In genomic region chr1:162056043-162056442, GRCh38 we compare ENCODE assay signal across 1 cellular context.
TF ChIP-seq lines count a peak whose summit lies in the region.

No MANE protein-coding gene starts in this region.

TF ChIP-seq in HepG2, 621 proteins besides CTCF, POLR2A, EP300 and RAD21 (continues in another document):
- TF ChIP-seq SRY (CRISPR knock-in tag; IDR thresholded peaks at IDR 0.05) (no peak), HMG20B (CRISPR knock-in tag; conservative IDR thresholded peaks at IDR 0.05) (no peak), THRA (CRISPR knock-in tag; IDR thresholded peaks at IDR 0.05; ENCODE audit: borderline replicate concordance) (0 out of 2 replicates have a peak, but pooled peaks have one; percentile 21), GTF3A (CRISPR knock-in tag; conservative IDR thresholded peaks at IDR 0.05) (no peak), ZNF180 (CRISPR knock-in tag; IDR thresholded peaks at IDR 0.05; ENCODE audit: borderline replicate concordance, low read depth) (no peak), ZMYM4 (CRISPR knock-in tag; IDR thresholded peaks at IDR 0.05) (peak; percentile 61; the same call in 1 of the 2 replicates), SMC3 (IDR thresholded peaks at IDR 0.05; ENCODE audit: low read length) (peak; percentile 88), ZSCAN22 (CRISPR knock-in tag; IDR thresholded peaks at IDR 0.05) (no peak), RBM39 (IDR thresholded peaks at IDR 0.05; ENCODE audit: low read depth, low read length, poor library complexity, severe bottlenecking) (no peak), ZNF580 (CRISPR knock-in tag; IDR thresholded peaks at IDR 0.05; ENCODE audit: borderline replicate concordance, low read depth) (peak; percentile 31; the same call in 1 of the 2 replicates), ARID2 (CRISPR knock-in tag; IDR thresholded peaks at IDR 0.05; ENCODE audit: borderline replicate concordance) (no peak), BRCA1 (CRISPR knock-in tag; IDR thresholded peaks at IDR 0.05) (no peak), REXO4 (CRISPR knock-in tag; IDR thresholded peaks at IDR 0.05; ENCODE audit: borderline replicate concordance) (no peak), ZNF577 (CRISPR knock-in tag; IDR thresholded peaks at IDR 0.05; ENCODE audit: borderline replicate concordance, low read depth) (no peak), XRCC5 (optimal IDR thresholded peaks at IDR 0.05; ENCODE audit: low read length) (peak; percentile 39), HDAC1 (CRISPR knock-in tag; IDR thresholded peaks at IDR 0.05) (no peak), RARA (CRISPR knock-in tag; IDR thresholded peaks at IDR 0.05) (no peak), YY1 (IDR thresholded peaks at IDR 0.05; ENCODE audit: insufficient read depth, insufficient replicate concordance, low read depth, low read length) (peak; percentile 64), KDM5B (CRISPR knock-in tag; IDR thresholded peaks at IDR 0.05; ENCODE audit: borderline replicate concordance) (peak; percentile 32; the same call in 1 of the 2 replicates), ZNF747 (CRISPR knock-in tag; IDR thresholded peaks at IDR 0.05; ENCODE audit: borderline replicate concordance) (no peak), SALL1 (CRISPR knock-in tag; IDR thresholded peaks at IDR 0.05) (peak; percentile 39; the same call in 1 of the 2 replicates), ZNF331 (CRISPR knock-in tag; IDR thresholded peaks at IDR 0.05) (peak; percentile 65; the same call in 1 of the 2 replicates), ZNF709 (CRISPR knock-in tag; IDR thresholded peaks at IDR 0.05) (no peak), SOX6 (IDR thresholded peaks at IDR 0.05) (no peak), SOX6 (CRISPR knock-in tag; IDR thresholded peaks at IDR 0.05) (peak; percentile 16; the same call in 1 of the 2 replicates), SPEN (CRISPR knock-in tag; IDR thresholded peaks at IDR 0.05; ENCODE audit: low read depth) (peak; percentile 35; the same call in 1 of the 2 replicates), KMT2A (CRISPR knock-in tag; IDR thresholded peaks at IDR 0.05) (0 out of 2 replicates have a peak, but pooled peaks have one; percentile 22), ZNF674 (CRISPR knock-in tag; IDR thresholded peaks at IDR 0.05; ENCODE audit: low read depth) (no peak), CBX5 (CRISPR knock-in tag; IDR thresholded peaks at IDR 0.05; ENCODE audit: borderline replicate concordance) (0 out of 2 replicates have a peak, but pooled peaks have one; percentile 37), STAT5B (CRISPR knock-in tag; IDR thresholded peaks at IDR 0.05) (no peak), KDM2A (CRISPR knock-in tag; IDR thresholded peaks at IDR 0.05; ENCODE audit: borderline replicate concordance, low read depth) (peak; percentile 27; the same call in 1 of the 2 replicates), ZNF253 (CRISPR knock-in tag; IDR thresholded peaks at IDR 0.05; ENCODE audit: borderline replicate concordance) (no peak), ZNF343 (CRISPR knock-in tag; IDR thresholded peaks at IDR 0.05) (no peak), MIXL1 (CRISPR knock-in tag; IDR thresholded peaks at IDR 0.05) (0 out of 2 replicates have a peak, but pooled peaks have one; percentile 45), KDM5A (IDR thresholded peaks at IDR 0.05; ENCODE audit: borderline replicate concordance, low read length) (no peak), FOSL2 (CRISPR knock-in tag; IDR thresholded peaks at IDR 0.05) (peak; percentile 47), ZMAT3 (CRISPR knock-in tag; conservative IDR thresholded peaks at IDR 0.05) (no peak), KLF13 (CRISPR knock-in tag; IDR thresholded peaks at IDR 0.05) (no peak), PATZ1 (CRISPR knock-in tag; IDR thresholded peaks at IDR 0.05) (peak; percentile 35; the same call in 1 of the 2 replicates)
- TF ChIP-seq, protein P1, sequence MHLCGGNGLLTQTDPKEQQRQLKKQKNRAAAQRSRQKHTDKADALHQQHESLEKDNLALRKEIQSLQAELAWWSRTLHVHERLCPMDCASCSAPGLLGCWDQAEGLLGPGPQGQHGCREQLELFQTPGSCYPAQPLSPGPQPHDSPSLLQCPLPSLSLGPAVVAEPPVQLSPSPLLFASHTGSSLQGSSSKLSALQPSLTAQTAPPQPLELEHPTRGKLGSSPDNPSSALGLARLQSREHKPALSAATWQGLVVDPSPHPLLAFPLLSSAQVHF (CRISPR knock-in tag; IDR thresholded peaks at IDR 0.05) = no peak
- TF ChIP-seq, protein P2, sequence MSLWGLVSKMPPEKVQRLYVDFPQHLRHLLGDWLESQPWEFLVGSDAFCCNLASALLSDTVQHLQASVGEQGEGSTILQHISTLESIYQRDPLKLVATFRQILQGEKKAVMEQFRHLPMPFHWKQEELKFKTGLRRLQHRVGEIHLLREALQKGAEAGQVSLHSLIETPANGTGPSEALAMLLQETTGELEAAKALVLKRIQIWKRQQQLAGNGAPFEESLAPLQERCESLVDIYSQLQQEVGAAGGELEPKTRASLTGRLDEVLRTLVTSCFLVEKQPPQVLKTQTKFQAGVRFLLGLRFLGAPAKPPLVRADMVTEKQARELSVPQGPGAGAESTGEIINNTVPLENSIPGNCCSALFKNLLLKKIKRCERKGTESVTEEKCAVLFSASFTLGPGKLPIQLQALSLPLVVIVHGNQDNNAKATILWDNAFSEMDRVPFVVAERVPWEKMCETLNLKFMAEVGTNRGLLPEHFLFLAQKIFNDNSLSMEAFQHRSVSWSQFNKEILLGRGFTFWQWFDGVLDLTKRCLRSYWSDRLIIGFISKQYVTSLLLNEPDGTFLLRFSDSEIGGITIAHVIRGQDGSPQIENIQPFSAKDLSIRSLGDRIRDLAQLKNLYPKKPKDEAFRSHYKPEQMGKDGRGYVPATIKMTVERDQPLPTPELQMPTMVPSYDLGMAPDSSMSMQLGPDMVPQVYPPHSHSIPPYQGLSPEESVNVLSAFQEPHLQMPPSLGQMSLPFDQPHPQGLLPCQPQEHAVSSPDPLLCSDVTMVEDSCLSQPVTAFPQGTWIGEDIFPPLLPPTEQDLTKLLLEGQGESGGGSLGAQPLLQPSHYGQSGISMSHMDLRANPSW (CRISPR knock-in tag; IDR thresholded peaks at IDR 0.05; ENCODE audit: borderline replicate concordance) = peak; percentile 46; the same call in 1 of the 2 replicates
- TF ChIP-seq, protein P3, sequence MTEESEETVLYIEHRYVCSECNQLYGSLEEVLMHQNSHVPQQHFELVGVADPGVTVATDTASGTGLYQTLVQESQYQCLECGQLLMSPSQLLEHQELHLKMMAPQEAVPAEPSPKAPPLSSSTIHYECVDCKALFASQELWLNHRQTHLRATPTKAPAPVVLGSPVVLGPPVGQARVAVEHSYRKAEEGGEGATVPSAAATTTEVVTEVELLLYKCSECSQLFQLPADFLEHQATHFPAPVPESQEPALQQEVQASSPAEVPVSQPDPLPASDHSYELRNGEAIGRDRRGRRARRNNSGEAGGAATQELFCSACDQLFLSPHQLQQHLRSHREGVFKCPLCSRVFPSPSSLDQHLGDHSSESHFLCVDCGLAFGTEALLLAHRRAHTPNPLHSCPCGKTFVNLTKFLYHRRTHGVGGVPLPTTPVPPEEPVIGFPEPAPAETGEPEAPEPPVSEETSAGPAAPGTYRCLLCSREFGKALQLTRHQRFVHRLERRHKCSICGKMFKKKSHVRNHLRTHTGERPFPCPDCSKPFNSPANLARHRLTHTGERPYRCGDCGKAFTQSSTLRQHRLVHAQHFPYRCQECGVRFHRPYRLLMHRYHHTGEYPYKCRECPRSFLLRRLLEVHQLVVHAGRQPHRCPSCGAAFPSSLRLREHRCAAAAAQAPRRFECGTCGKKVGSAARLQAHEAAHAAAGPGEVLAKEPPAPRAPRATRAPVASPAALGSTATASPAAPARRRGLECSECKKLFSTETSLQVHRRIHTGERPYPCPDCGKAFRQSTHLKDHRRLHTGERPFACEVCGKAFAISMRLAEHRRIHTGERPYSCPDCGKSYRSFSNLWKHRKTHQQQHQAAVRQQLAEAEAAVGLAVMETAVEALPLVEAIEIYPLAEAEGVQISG (CRISPR knock-in tag; IDR thresholded peaks at IDR 0.05) = 0 out of 2 replicates have a peak, but pooled peaks have one; percentile 32
- TF ChIP-seq, protein P4, sequence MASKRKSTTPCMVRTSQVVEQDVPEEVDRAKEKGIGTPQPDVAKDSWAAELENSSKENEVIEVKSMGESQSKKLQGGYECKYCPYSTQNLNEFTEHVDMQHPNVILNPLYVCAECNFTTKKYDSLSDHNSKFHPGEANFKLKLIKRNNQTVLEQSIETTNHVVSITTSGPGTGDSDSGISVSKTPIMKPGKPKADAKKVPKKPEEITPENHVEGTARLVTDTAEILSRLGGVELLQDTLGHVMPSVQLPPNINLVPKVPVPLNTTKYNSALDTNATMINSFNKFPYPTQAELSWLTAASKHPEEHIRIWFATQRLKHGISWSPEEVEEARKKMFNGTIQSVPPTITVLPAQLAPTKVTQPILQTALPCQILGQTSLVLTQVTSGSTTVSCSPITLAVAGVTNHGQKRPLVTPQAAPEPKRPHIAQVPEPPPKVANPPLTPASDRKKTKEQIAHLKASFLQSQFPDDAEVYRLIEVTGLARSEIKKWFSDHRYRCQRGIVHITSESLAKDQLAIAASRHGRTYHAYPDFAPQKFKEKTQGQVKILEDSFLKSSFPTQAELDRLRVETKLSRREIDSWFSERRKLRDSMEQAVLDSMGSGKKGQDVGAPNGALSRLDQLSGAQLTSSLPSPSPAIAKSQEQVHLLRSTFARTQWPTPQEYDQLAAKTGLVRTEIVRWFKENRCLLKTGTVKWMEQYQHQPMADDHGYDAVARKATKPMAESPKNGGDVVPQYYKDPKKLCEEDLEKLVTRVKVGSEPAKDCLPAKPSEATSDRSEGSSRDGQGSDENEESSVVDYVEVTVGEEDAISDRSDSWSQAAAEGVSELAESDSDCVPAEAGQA (IDR thresholded peaks at IDR 0.05; ENCODE audit: low read depth) = no peak
- TF ChIP-seq, protein P4 (CRISPR knock-in tag; IDR thresholded peaks at IDR 0.05; ENCODE audit: borderline replicate concordance) = no peak
- TF ChIP-seq, protein P5, sequence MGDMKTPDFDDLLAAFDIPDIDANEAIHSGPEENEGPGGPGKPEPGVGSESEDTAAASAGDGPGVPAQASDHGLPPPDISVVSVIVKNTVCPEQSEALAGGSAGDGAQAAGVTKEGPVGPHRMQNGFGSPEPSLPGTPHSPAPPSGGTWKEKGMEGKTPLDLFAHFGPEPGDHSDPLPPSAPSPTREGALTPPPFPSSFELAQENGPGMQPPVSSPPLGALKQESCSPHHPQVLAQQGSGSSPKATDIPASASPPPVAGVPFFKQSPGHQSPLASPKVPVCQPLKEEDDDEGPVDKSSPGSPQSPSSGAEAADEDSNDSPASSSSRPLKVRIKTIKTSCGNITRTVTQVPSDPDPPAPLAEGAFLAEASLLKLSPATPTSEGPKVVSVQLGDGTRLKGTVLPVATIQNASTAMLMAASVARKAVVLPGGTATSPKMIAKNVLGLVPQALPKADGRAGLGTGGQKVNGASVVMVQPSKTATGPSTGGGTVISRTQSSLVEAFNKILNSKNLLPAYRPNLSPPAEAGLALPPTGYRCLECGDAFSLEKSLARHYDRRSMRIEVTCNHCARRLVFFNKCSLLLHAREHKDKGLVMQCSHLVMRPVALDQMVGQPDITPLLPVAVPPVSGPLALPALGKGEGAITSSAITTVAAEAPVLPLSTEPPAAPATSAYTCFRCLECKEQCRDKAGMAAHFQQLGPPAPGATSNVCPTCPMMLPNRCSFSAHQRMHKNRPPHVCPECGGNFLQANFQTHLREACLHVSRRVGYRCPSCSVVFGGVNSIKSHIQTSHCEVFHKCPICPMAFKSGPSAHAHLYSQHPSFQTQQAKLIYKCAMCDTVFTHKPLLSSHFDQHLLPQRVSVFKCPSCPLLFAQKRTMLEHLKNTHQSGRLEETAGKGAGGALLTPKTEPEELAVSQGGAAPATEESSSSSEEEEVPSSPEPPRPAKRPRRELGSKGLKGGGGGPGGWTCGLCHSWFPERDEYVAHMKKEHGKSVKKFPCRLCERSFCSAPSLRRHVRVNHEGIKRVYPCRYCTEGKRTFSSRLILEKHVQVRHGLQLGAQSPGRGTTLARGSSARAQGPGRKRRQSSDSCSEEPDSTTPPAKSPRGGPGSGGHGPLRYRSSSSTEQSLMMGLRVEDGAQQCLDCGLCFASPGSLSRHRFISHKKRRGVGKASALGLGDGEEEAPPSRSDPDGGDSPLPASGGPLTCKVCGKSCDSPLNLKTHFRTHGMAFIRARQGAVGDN (CRISPR knock-in tag; IDR thresholded peaks at IDR 0.05) = peak; percentile 37
